ENCODE assay signal across 1 cellular context in genomic region chr1:229342902-229343587, GRCh38.
TF ChIP-seq lines count a peak whose summit lies in the region.

A gene with protein sequence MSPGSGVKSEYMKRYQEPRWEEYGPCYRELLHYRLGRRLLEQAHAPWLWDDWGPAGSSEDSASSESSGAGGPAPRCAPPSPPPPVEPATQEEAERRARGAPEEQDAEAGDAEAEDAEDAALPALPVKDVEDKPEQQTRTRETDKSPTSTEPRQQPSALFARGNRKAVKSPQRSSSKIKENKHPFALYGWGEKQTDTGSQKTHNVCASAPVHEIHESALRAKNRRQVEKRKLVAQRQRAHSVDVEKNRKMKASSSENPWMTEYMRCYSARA (minus strand): TSS chr1:229343047. CDS start chr1:229342465, 582 bp downstream.

TF ChIP-seq in K562, 482 proteins besides CTCF, POLR2A, EP300 and RAD21 (continued from another document and continues in another):
- TF ChIP-seq NONO (IDR thresholded peaks at IDR 0.05; ENCODE audit: low read depth in 2 of 2, low read length in 1 of 2), result peak in 1 of 2 experiments; percentile 84; a peak in 2 of 4 replicates
- no peak for TF ChIP-seq CHD2 (IDR thresholded peaks at IDR 0.05; ENCODE audit: low read depth, low read length)
- no peak for TF ChIP-seq NR2C2 (CRISPR knock-in tag; IDR thresholded peaks at IDR 0.05)
- peak; percentile 42; the same call in 1 of the 2 replicates for TF ChIP-seq NR2C2 (tag; IDR thresholded peaks at IDR 0.05)
- TF ChIP-seq ZBTB17 (CRISPR knock-in tag; IDR thresholded peaks at IDR 0.05), result peak; percentile 67
- no peak for TF ChIP-seq ESRRB (CRISPR knock-in tag; IDR thresholded peaks at IDR 0.05; ENCODE audit: borderline replicate concordance)
- no peak for TF ChIP-seq SRSF9 (IDR thresholded peaks at IDR 0.05; ENCODE audit: borderline replicate concordance, low read depth, low read length)
- TF ChIP-seq HDAC3 (IDR thresholded peaks at IDR 0.05; ENCODE audit: borderline replicate concordance, partially characterized antibody), result no peak
- TF ChIP-seq TARDBP (IDR thresholded peaks at IDR 0.05), result peak; percentile 83; the same call in 1 of the 2 replicates
- TF ChIP-seq KLF13 (tag; IDR thresholded peaks at IDR 0.05; ENCODE audit: borderline replicate concordance, low read depth), result 0 out of 2 replicates have a peak, but pooled peaks have one; percentile 33
- TF ChIP-seq MTF1 (CRISPR knock-in tag; IDR thresholded peaks at IDR 0.05; ENCODE audit: borderline replicate concordance), result no peak
- no peak; the same call in 1 of the 2 replicates for TF ChIP-seq CREB3L1 (IDR thresholded peaks at IDR 0.05; ENCODE audit: borderline replicate concordance, low read depth)
- TF ChIP-seq C11orf30 (IDR thresholded peaks at IDR 0.05; ENCODE audit: low read depth), result no peak
- peak; percentile 45 for TF ChIP-seq PHF20 (IDR thresholded peaks at IDR 0.05; ENCODE audit: partially characterized antibody)
- TF ChIP-seq POLR3A (IDR thresholded peaks at IDR 0.05; ENCODE audit: borderline replicate concordance, extremely low read depth, insufficient read depth, insufficient read length), result no peak
- TF ChIP-seq GMEB1 (CRISPR knock-in tag; IDR thresholded peaks at IDR 0.05), result peak; percentile 20; the same call in 1 of the 2 replicates
- no peak for TF ChIP-seq THRAP3 (IDR thresholded peaks at IDR 0.05; ENCODE audit: borderline replicate concordance)
- no peak for TF ChIP-seq SP1 (CRISPR knock-in tag; IDR thresholded peaks at IDR 0.05)
- no peak for TF ChIP-seq CEBPB (tag; IDR thresholded peaks at IDR 0.05)
- peak; percentile 83 for TF ChIP-seq U2AF1 (optimal IDR thresholded peaks at IDR 0.05; ENCODE audit: low read depth, low read length)
- no peak for TF ChIP-seq MEF2A (IDR thresholded peaks at IDR 0.05; ENCODE audit: control insufficient read depth, low read depth, low read length)
- no peak for TF ChIP-seq ZC3H4 (CRISPR knock-in tag; IDR thresholded peaks at IDR 0.05; ENCODE audit: borderline replicate concordance)
- no peak for TF ChIP-seq ARID3B (CRISPR knock-in tag; IDR thresholded peaks at IDR 0.05; ENCODE audit: borderline replicate concordance)
- no peak for TF ChIP-seq ELF1 (tag; IDR thresholded peaks at IDR 0.05)
- TF ChIP-seq, protein P1, sequence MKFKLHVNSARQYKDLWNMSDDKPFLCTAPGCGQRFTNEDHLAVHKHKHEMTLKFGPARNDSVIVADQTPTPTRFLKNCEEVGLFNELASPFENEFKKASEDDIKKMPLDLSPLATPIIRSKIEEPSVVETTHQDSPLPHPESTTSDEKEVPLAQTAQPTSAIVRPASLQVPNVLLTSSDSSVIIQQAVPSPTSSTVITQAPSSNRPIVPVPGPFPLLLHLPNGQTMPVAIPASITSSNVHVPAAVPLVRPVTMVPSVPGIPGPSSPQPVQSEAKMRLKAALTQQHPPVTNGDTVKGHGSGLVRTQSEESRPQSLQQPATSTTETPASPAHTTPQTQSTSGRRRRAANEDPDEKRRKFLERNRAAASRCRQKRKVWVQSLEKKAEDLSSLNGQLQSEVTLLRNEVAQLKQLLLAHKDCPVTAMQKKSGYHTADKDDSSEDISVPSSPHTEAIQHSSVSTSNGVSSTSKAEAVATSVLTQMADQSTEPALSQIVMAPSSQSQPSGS (CRISPR knock-in tag; IDR thresholded peaks at IDR 0.05), result no peak
- TF ChIP-seq DIDO1 (tag; IDR thresholded peaks at IDR 0.05; ENCODE audit: low read depth), result no peak
- TF ChIP-seq ZNF408 (CRISPR knock-in tag; IDR thresholded peaks at IDR 0.05; ENCODE audit: low read depth), result no peak
- TF ChIP-seq ZNF174 (CRISPR knock-in tag; IDR thresholded peaks at IDR 0.05), result no peak
- no peak for TF ChIP-seq USF1 (CRISPR knock-in tag; IDR thresholded peaks at IDR 0.05)
- TF ChIP-seq PHTF2 (CRISPR knock-in tag; IDR thresholded peaks at IDR 0.05), result no peak
- TF ChIP-seq, protein P2, sequence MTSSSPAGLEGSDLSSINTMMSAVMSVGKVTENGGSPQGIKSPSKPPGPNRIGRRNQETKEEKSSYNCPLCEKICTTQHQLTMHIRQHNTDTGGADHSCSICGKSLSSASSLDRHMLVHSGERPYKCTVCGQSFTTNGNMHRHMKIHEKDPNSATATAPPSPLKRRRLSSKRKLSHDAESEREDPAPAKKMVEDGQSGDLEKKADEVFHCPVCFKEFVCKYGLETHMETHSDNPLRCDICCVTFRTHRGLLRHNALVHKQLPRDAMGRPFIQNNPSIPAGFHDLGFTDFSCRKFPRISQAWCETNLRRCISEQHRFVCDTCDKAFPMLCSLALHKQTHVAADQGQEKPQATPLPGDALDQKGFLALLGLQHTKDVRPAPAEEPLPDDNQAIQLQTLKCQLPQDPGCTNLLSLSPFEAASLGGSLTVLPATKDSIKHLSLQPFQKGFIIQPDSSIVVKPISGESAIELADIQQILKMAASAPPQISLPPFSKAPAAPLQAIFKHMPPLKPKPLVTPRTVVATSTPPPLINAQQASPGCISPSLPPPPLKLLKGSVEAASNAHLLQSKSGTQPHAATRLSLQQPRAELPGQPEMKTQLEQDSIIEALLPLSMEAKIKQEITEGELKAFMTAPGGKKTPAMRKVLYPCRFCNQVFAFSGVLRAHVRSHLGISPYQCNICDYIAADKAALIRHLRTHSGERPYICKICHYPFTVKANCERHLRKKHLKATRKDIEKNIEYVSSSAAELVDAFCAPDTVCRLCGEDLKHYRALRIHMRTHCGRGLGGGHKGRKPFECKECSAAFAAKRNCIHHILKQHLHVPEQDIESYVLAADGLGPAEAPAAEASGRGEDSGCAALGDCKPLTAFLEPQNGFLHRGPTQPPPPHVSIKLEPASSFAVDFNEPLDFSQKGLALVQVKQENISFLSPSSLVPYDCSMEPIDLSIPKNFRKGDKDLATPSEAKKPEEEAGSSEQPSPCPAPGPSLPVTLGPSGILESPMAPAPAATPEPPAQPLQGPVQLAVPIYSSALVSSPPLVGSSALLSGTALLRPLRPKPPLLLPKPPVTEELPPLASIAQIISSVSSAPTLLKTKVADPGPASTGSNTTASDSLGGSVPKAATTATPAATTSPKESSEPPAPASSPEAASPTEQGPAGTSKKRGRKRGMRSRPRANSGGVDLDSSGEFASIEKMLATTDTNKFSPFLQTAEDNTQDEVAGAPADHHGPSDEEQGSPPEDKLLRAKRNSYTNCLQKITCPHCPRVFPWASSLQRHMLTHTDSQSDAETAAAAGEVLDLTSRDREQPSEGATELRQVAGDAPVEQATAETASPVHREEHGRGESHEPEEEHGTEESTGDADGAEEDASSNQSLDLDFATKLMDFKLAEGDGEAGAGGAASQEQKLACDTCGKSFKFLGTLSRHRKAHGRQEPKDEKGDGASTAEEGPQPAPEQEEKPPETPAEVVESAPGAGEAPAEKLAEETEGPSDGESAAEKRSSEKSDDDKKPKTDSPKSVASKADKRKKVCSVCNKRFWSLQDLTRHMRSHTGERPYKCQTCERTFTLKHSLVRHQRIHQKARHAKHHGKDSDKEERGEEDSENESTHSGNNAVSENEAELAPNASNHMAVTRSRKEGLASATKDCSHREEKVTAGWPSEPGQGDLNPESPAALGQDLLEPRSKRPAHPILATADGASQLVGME (CRISPR knock-in tag; IDR thresholded peaks at IDR 0.05), result no peak
- no peak for TF ChIP-seq ZSCAN32 (CRISPR knock-in tag; IDR thresholded peaks at IDR 0.05)
- TF ChIP-seq KLF6 (CRISPR knock-in tag; IDR thresholded peaks at IDR 0.05; ENCODE audit: borderline replicate concordance), result no peak
- no peak for TF ChIP-seq RFX5 (IDR thresholded peaks at IDR 0.05; ENCODE audit: low read depth, low read length)
- peak; percentile 28 for TF ChIP-seq FUS (optimal IDR thresholded peaks at IDR 0.05; ENCODE audit: low read depth, low read length)
- TF ChIP-seq PYGO2 (tag; IDR thresholded peaks at IDR 0.05), result no peak
- TF ChIP-seq DACH1 (IDR thresholded peaks at IDR 0.05; ENCODE audit: partially characterized antibody), result no peak
- TF ChIP-seq ZNF184 (CRISPR knock-in tag; IDR thresholded peaks at IDR 0.05), result no peak
- no peak for TF ChIP-seq ZZZ3 (IDR thresholded peaks at IDR 0.05)
- TF ChIP-seq CUX1 (CRISPR knock-in tag; IDR thresholded peaks at IDR 0.05), result no peak
- TF ChIP-seq FOXK2 (conservative IDR thresholded peaks at IDR 0.05 in 1 of 2, IDR thresholded peaks at IDR 0.05 in 1 of 2; ENCODE audit: low read depth in 2 of 2), result no peak
- TF ChIP-seq ZNF282 (CRISPR knock-in tag; IDR thresholded peaks at IDR 0.05), result 0 out of 2 replicates have a peak, but pooled peaks have one; percentile 43
- TF ChIP-seq ZNF175 (CRISPR knock-in tag; IDR thresholded peaks at IDR 0.05; ENCODE audit: low read depth), result no peak
- no peak for TF ChIP-seq KAT8 (IDR thresholded peaks at IDR 0.05; ENCODE audit: low read depth)
- no peak for TF ChIP-seq CAMTA2 (CRISPR knock-in tag; conservative IDR thresholded peaks at IDR 0.05)
- TF ChIP-seq ILK (tag; IDR thresholded peaks at IDR 0.05; ENCODE audit: borderline replicate concordance, low read depth), result no peak
